8 cellular contexts compared by ENCODE assay signal in genomic region chr7:101952355-101953247, GRCh38.
A peak's percentile ranks its signal among the peaks of the same experiment; 100 is the strongest.
DNase-seq lines count a peak whose midpoint lies in the region; ATAC-seq and TF ChIP-seq lines count a peak whose summit lies in the region.

No MANE protein-coding gene starts in this region.

- H3K4me1 Mint-ChIP-seq in CD4-positive, CD25-positive, alpha-beta regulatory T cell: peaks cover 6 to 19% (median 16%) of the 10 kb centered on the region in 4 donors
- peaks cover 25% of the 10 kb centered on the region for H3K4me1 Mint-ChIP-seq in endodermal cell

- no peaks in the 10 kb centered on the region for H3K36me3 Mint-ChIP-seq in CD4-positive, CD25-positive, alpha-beta regulatory T cell
- H3K36me3 Mint-ChIP-seq in endodermal cell (ENCODE audit: low read depth): peaks cover 35% of the 10 kb centered on the region

- H3K4me3 Mint-ChIP-seq in CD4-positive, CD25-positive, alpha-beta regulatory T cell: peak overlapping the region in 1 of 4 donors; percentile 51
- H3K4me3 Mint-ChIP-seq in endodermal cell: no peak overlapping the region

- H4K20me1 ChIP-seq in osteoblast (ENCODE audit: insufficient read depth, low read length): peaks cover 8% of the 10 kb centered on the region

- no peak for DNase-seq in CD4-positive, CD25-positive, alpha-beta regulatory T cell
- DNase-seq in NCI-H226 (peak; percentile 33), endodermal cell (no peak), osteoblast (ENCODE audit: insufficient read length, low spot score, missing footprints) (peak; percentile 92), sciatic nerve (ENCODE audit: low spot score) (no peak), suprapubic skin (ENCODE audit: low spot score in 2 of 2) (no peak), NCI-H2171 treated with DMSO at 0.1 percent for 48 hours (lab: John Stamatoyannopoulos, UW) (no peak)

- H3K9me3 Mint-ChIP-seq in CD4-positive, CD25-positive, alpha-beta regulatory T cell: no peaks in the 10 kb centered on the region
- H3K9me3 Mint-ChIP-seq in endodermal cell: no peaks in the 10 kb centered on the region

- 94 to 98% methylated on average over 28 of the region's 29 CpGs for WGBS in endodermal cell (ENCODE audit: insufficient coverage in 1 of 2, insufficient read length in 1 of 2), 2 experiments
- WGBS in suprapubic skin: 87% methylated on average over 29 of the region's 29 CpGs

- H3K4me2 ChIP-seq in osteoblast (ENCODE audit: insufficient read depth, low read length): peak overlapping the region; percentile 78

- H3K4me1 ChIP-seq in CD4-positive, CD25-positive, alpha-beta regulatory T cell (ENCODE audit: control insufficient read depth, insufficient read depth, low read length, poor library complexity, severe bottlenecking): no peaks in the 10 kb centered on the region
- H3K4me1 ChIP-seq in endodermal cell (ENCODE audit: control insufficient read depth, insufficient read depth, low read length) (peaks cover 5% of the 10 kb centered on the region), osteoblast (ENCODE audit: insufficient read depth, low read length) (peaks cover 28% of the 10 kb centered on the region), suprapubic skin (peaks cover 3% of the 10 kb centered on the region)

- no peak overlapping the region for H3K9ac ChIP-seq in endodermal cell (ENCODE audit: extremely low read depth, low read length, poor library complexity, severe bottlenecking)

- peaks cover 32% of the 10 kb centered on the region for H3K79me2 ChIP-seq in osteoblast (ENCODE audit: insufficient read depth, low read length)

- no peaks in the 10 kb centered on the region for H3K36me3 ChIP-seq in CD4-positive, CD25-positive, alpha-beta regulatory T cell (ENCODE audit: control insufficient read depth, insufficient read depth, low read length)
- peaks cover 11% of the 10 kb centered on the region for H3K36me3 ChIP-seq in endodermal cell (ENCODE audit: control insufficient read depth, insufficient read depth, low read length)
- H3K36me3 ChIP-seq in osteoblast (ENCODE audit: insufficient read depth, low read length): no peaks in the 10 kb centered on the region
- no peaks in the 10 kb centered on the region for H3K36me3 ChIP-seq in suprapubic skin

- intact Hi-C loops in sciatic nerve (cut with DNase I): no loop called here

- TF ChIP-seq CTCF in endodermal cell (conservative IDR thresholded peaks at IDR 0.05) (no peak), osteoblast (IDR thresholded peaks at IDR 0.05; ENCODE audit: extremely low read depth, low read depth, low read length) (no peak), suprapubic skin (IDR thresholded peaks at IDR 0.05) (no peak)

- ATAC-seq in CD4-positive, CD25-positive, alpha-beta regulatory T cell (ENCODE audit: low read depth in 2 of 2): no peak
- ATAC-seq in sciatic nerve (no peak), HG02870 (IDR thresholded peaks at IDR 0.05; ENCODE audit: unreplicated experiment) (no peak)

- no peak overlapping the region for H3K4me3 ChIP-seq in CD4-positive, CD25-positive, alpha-beta regulatory T cell (ENCODE audit: low read depth, low read length)
- H3K4me3 ChIP-seq in endodermal cell (ENCODE audit: low read length) (no peak overlapping the region), osteoblast (ENCODE audit: insufficient read depth, low read length) (no peak overlapping the region), suprapubic skin (no peak overlapping the region)

- no peak overlapping the region for H2AFZ ChIP-seq in osteoblast (ENCODE audit: low read length)

- peak overlapping the region in 2 of 3 donors; percentile 20 to 69 for H3K27ac Mint-ChIP-seq in CD4-positive, CD25-positive, alpha-beta regulatory T cell
- H3K27ac Mint-ChIP-seq in endodermal cell: peak overlapping the region; percentile 3

- no peaks in the 10 kb centered on the region for H3K27me3 Mint-ChIP-seq in CD4-positive, CD25-positive, alpha-beta regulatory T cell
- H3K27me3 Mint-ChIP-seq in endodermal cell (ENCODE audit: insufficient read depth): no peaks in the 10 kb centered on the region

- no peak for TF ChIP-seq POLR2A in suprapubic skin (IDR thresholded peaks at IDR 0.05)

- no peak overlapping the region for H3K27ac ChIP-seq in CD4-positive, CD25-positive, alpha-beta regulatory T cell (ENCODE audit: insufficient read depth, low read length, poor library complexity, severe bottlenecking)
- H3K27ac ChIP-seq in endodermal cell (ENCODE audit: low read depth, low read length) (no peak overlapping the region), osteoblast (ENCODE audit: low read depth, low read length) (peak overlapping the region; percentile 97), suprapubic skin (no peak overlapping the region)

- no peaks in the 10 kb centered on the region for H3K27me3 ChIP-seq in CD4-positive, CD25-positive, alpha-beta regulatory T cell (ENCODE audit: control insufficient read depth, insufficient read depth, low read length)
- H3K27me3 ChIP-seq in endodermal cell (ENCODE audit: control insufficient read depth, insufficient read depth, low read length, poor library complexity, severe bottlenecking): no peaks in the 10 kb centered on the region
- no peaks in the 10 kb centered on the region for H3K27me3 ChIP-seq in osteoblast (ENCODE audit: insufficient read depth, low read length)
- H3K27me3 ChIP-seq in suprapubic skin: no peaks in the 10 kb centered on the region

- H3K9me3 ChIP-seq in CD4-positive, CD25-positive, alpha-beta regulatory T cell (ENCODE audit: control insufficient read depth in 2 of 2, low read length in 2 of 2): no peaks in the 10 kb centered on the region
- no peaks in the 10 kb centered on the region for H3K9me3 ChIP-seq in endodermal cell (ENCODE audit: control insufficient read depth, low read length)
- H3K9me3 ChIP-seq in osteoblast (ENCODE audit: low read depth, low read length): no peaks in the 10 kb centered on the region
- H3K9me3 ChIP-seq in suprapubic skin: no peaks in the 10 kb centered on the region

- no peak for TF ChIP-seq EP300 in suprapubic skin (IDR thresholded peaks at IDR 0.05)

Comparison
In these comparisons a context has a peak if more than half of its experiments do, and no peak if none do; other contexts are left out.
1. DNase-seq: peak in NCI-H226 (single experiment) and osteoblast (single experiment); none in CD4-positive, CD25-positive, alpha-beta regulatory T cell (0 of 3), endodermal cell (single experiment), sciatic nerve (single experiment), suprapubic skin (0 of 2) and NCI-H2171 treated with DMSO at 0.1 percent for 48 hours (single experiment).